In the genomic region with DNA sequence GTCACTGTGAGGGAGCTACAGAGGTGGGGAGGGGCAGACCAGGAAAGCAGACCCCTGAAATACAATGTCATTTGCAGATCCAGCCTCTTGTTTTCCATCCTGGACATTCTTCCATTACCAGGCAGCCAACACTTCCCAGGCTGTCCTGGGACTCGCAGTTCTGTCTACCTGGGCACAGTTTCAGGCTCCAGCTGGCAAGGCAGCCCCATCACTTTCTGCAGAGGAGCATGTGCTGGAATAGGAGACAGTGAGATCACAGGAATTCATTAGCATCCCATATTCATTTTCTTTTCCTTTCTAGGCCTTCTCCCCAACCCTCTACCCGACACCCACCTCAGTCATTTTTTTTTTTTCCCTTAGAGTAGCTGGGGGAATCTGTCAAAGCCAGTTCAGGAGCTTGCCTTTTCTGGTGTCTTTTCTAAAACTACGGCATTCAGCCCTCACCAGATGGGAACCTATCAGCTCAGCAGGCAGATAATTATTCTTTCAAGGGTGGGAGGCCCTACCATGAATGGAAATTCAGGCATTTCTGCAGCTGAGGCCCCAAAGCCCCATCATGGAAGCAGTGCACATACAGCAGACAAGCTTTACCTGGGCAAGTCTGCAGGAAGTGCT, we compare ENCODE assay signal across 30 cellular contexts. TPM values are rescaled to one million over a fixed set of nuclear protein-coding genes. Genes with fewer than 3 reads are reported as not detected.
"Had no signal": no experiment of that assay in that cellular context is flagged by ENCODE, and none has a peak within 500 bp of the region (broad histone marks: within the 10 kb centered on the region; RNA-seq: fewer than 3 reads in every experiment).

No MANE protein-coding gene starts in this region.

- DNase-seq: activated B cell treated with CpG ODN at 0.5 μM for 24 hours; activated CD8-positive, alpha-beta memory T cell treated with anti-CD3 and anti-CD28 coated beads, Interleukin-2, amount 10 ng/mL, durations not matched to agents 7 days and 5 days; activated CD8-positive, alpha-beta T cell treated with anti-CD3 and anti-CD28 coated beads, Interleukin-2, amount 10 ng/mL, durations not matched to agents 7 days and 5 days; activated naive CD4-positive, alpha-beta T cell; activated T-cell treated with anti-CD3 and anti-CD28 coated beads, Interleukin-2, amount 50 U/mL, for 72 hours; body of pancreas; cortex of kidney; effector CD4-positive, alpha-beta T cell; foreskin keratinocyte; heart right ventricle; left lung; mesendoderm; natural killer cell; retina; stimulated activated CD4-positive, alpha-beta T cell treated with anti-CD3 and anti-CD28 coated beads, Interleukin-12 subunit alpha, Interleukin-12 subunit beta, amount 100 ng/mL, for 4 hours; stimulated activated CD4-positive, alpha-beta T cell treated with anti-CD3 and anti-CD28 coated beads, Interleukin-4, amount 100 ng/mL, for 1 hour; stimulated activated naive CD8-positive, alpha-beta T cell treated with anti-CD3 and anti-CD28 coated beads, Interleukin-15, Interleukin-2, amounts not matched to agents 100 U/mL and 50 U/mL, for 24 hours; trophoblast cell had no signal

- H3K4me1 ChIP-seq: body of pancreas, foreskin keratinocyte had no signal

- H3K4me3 ChIP-seq: body of pancreas, esophagus muscularis mucosa, heart right ventricle, left lung, lung, neural progenitor cell, skin epidermis, thoracic aorta had no signal

- H3K4me2 ChIP-seq: neural progenitor cell had no signal

- H3K27ac Mint-ChIP-seq: activated B cell treated with CpG ODN at 0.5 μM for 24 hours; activated CD8-positive, alpha-beta memory T cell treated with anti-CD3 and anti-CD28 coated beads, Interleukin-2, amount 10 ng/mL, durations not matched to agents 7 days and 5 days; activated CD8-positive, alpha-beta T cell treated with anti-CD3 and anti-CD28 coated beads, Interleukin-2, amount 10 ng/mL, durations not matched to agents 7 days and 5 days; activated naive CD4-positive, alpha-beta T cell treated with anti-CD3 and anti-CD28 coated beads, Interleukin-2, amount 50 U/mL, for 72 hours; activated T-cell treated with anti-CD3 and anti-CD28 coated beads, Interleukin-2, amount 50 U/mL, for 72 hours; natural killer cell; neural progenitor cell; progenitor cell of endocrine pancreas; T-helper 2 cell treated with Interferon-gamma antibody and Interleukin-4, amounts not matched to agents 5 μg/mL and 100 μg/mL, for 36 hours had no signal

- H3K4me3 Mint-ChIP-seq: activated B cell treated with CpG ODN at 0.5 μM for 24 hours; activated CD8-positive, alpha-beta memory T cell treated with anti-CD3 and anti-CD28 coated beads, Interleukin-2, amount 10 ng/mL, durations not matched to agents 7 days and 5 days; activated CD8-positive, alpha-beta T cell treated with anti-CD3 and anti-CD28 coated beads, Interleukin-2, amount 10 ng/mL, durations not matched to agents 7 days and 5 days; activated T-cell treated with anti-CD3 and anti-CD28 coated beads, Interleukin-2, amount 50 U/mL, for 72 hours; natural killer cell; neural progenitor cell; T-helper 2 cell treated with Interferon-gamma antibody and Interleukin-4, amounts not matched to agents 5 μg/mL and 100 μg/mL, for 36 hours had no signal

- H3K36me3 ChIP-seq: esophagus muscularis mucosa, heart right ventricle, left lung, neural progenitor cell, thoracic aorta had no signal

- H3K9me3 Mint-ChIP-seq: activated naive CD4-positive, alpha-beta T cell treated with anti-CD3 and anti-CD28 coated beads, Interleukin-2, amount 50 U/mL, for 72 hours; activated T-cell treated with anti-CD3 and anti-CD28 coated beads, Interleukin-2, amount 50 U/mL, for 72 hours; natural killer cell; T-helper 2 cell treated with Interferon-gamma antibody and Interleukin-4, amounts not matched to agents 5 μg/mL and 100 μg/mL, for 36 hours had no signal

- H3K36me3 Mint-ChIP-seq: activated CD8-positive, alpha-beta memory T cell treated with anti-CD3 and anti-CD28 coated beads, Interleukin-2, amount 10 ng/mL, durations not matched to agents 7 days and 5 days; activated naive CD4-positive, alpha-beta T cell treated with anti-CD3 and anti-CD28 coated beads, Interleukin-2, amount 50 U/mL, for 72 hours; natural killer cell; neural progenitor cell had no signal

- H3K4me1 Mint-ChIP-seq: activated B cell treated with CpG ODN at 0.5 μM for 24 hours; activated CD8-positive, alpha-beta memory T cell treated with anti-CD3 and anti-CD28 coated beads, Interleukin-2, amount 10 ng/mL, durations not matched to agents 7 days and 5 days; natural killer cell had no signal

- H2AFZ ChIP-seq: neural progenitor cell had no signal

- H3K27me3 ChIP-seq: body of pancreas, esophagus muscularis mucosa, left lung, neural progenitor cell had no signal

- ATAC-seq: activated CD8-positive, alpha-beta memory T cell treated with anti-CD3 and anti-CD28 coated beads, Interleukin-2, amount 10 ng/mL, durations not matched to agents 7 days and 5 days; activated CD8-positive, alpha-beta T cell treated with anti-CD3 and anti-CD28 coated beads, Interleukin-2, amount 10 ng/mL, durations not matched to agents 7 days and 5 days; activated naive CD4-positive, alpha-beta T cell treated with anti-CD3 and anti-CD28 coated beads, Interleukin-2, amount 50 U/mL, for 72 hours; activated T-cell treated with anti-CD3 and anti-CD28 coated beads, Interleukin-2, amount 50 U/mL, for 72 hours; body of pancreas; foreskin keratinocyte; heart right ventricle; left lung; natural killer cell; sciatic nerve; stimulated activated naive CD8-positive, alpha-beta T cell treated with anti-CD3 and anti-CD28 coated beads, Interleukin-15, Interleukin-2, amounts not matched to agents 100 U/mL and 50 U/mL, for 24 hours had no signal

- H3K27ac ChIP-seq: body of pancreas, esophagus muscularis mucosa, foreskin keratinocyte, heart right ventricle, left lung, neural progenitor cell, skin epidermis, thoracic aorta had no signal

RNA-seq across cellular contexts. Expression of a gene that starts 42.4 kb away (rescaled TPM):
- total RNA-seq: activated B cell treated with CpG ODN at 0.5 μM for 24 hours; activated CD8-positive, alpha-beta T cell treated with anti-CD3 and anti-CD28 coated beads, Interleukin-2, amount 10 ng/mL, durations not matched to agents 7 days and 5 days; body of pancreas; chondrocyte; foreskin keratinocyte; heart right ventricle; left lung; lung; mononuclear cell; natural killer cell; osteoblast; progenitor cell of endocrine pancreas; sciatic nerve; thoracic aorta had no signal
- polyA plus RNA-seq: foreskin keratinocyte, heart right ventricle, lung had no signal
